In the genomic region with DNA sequence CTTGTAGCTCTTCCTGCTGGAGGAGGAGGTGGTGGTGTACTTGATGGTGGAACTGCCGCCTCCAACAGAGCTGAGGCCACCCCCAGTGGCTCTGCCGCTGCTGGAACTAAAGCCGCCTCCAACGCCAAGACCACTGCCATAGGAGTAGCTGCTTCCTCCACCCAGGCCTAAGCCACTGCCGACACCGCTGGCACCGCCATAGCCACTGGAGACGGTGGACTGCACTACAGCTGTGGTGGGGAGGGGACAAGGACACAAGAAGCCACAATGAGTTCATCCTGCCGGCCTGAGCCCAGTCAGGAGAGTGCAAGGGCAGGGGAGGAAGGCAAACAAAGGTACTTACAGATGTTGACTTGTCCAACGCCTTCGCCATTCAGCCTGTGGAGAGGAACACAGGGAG, we compare ENCODE assay signal across 14 cellular contexts. TPM values are rescaled to one million over a fixed set of nuclear protein-coding genes. Genes with fewer than 3 reads are reported as not detected.
"Had no signal": no experiment of that assay in that cellular context is flagged by ENCODE, and none has a peak within 500 bp of the region (broad histone marks: within the 10 kb centered on the region; RNA-seq: fewer than 3 reads in every experiment).

No MANE protein-coding gene starts in this region.

RNA-seq across cellular contexts. Expression of a gene that starts 4.8 kb away (rescaled TPM):
- total RNA-seq: subcutaneous adipose tissue, thyroid gland, tibial nerve, transverse colon, upper lobe of right lung, urinary bladder, uterus had no signal
- polyA plus RNA-seq: urinary bladder had no signal

RNA-seq across cellular contexts. Expression of a gene that starts 13.0 kb away (rescaled TPM):
- total RNA-seq: stomach, subcutaneous adipose tissue, temporal lobe, thoracic aorta, thyroid gland, tibial nerve, transverse colon, upper lobe of left lung, upper lobe of right lung, ureter, urinary bladder, uterus, vagina had no signal
- polyA plus RNA-seq: stomach, urinary bladder had no signal

RNA-seq across cellular contexts. Expression of a gene that starts 26.4 kb away (rescaled TPM):
- total RNA-seq: subcutaneous adipose tissue, temporal lobe, thoracic aorta, thyroid gland, tibial nerve, upper lobe of left lung, upper lobe of right lung, urinary bladder had no signal
- polyA plus RNA-seq: urinary bladder had no signal

RNA-seq across cellular contexts. Expression of a gene that starts 41.1 kb away (rescaled TPM):
- total RNA-seq: stomach, subcutaneous adipose tissue, temporal lobe, testis, thoracic aorta, thyroid gland, tibial nerve, transverse colon, upper lobe of left lung, upper lobe of right lung, ureter, urinary bladder, uterus, vagina had no signal
- polyA plus RNA-seq: stomach had no signal

RNA-seq across cellular contexts. Expression of a gene that starts 45.9 kb away (rescaled TPM):
- total RNA-seq: temporal lobe, transverse colon, urinary bladder had no signal
